In the genomic region with DNA sequence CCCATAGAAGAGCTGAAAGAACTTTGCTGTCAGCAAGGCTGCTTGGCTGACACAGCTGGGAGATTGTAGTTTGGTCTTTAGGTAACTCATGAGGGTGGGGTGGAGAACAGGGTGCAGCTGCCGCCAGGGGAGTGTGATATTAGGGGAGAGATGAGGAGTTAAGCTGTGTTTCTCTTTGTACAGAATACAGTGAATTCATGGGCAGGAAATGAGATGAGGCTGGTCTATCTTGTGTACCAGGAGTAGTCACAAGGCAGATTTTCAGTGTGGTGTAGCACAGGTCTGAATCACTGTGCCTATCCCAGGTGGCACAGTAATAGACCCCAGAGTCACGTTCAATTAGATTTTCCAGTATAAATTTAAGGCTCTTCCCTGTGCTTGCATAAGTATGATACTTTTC, we compare ENCODE assay signal across 25 cellular contexts.
DNase-seq lines count a peak whose midpoint lies in the region; ATAC-seq and TF ChIP-seq lines count a peak whose summit lies in the region.
"Had no signal": no experiment of that assay in that cellular context is flagged by ENCODE, and none has a peak within 500 bp of the region (broad histone marks: within the 10 kb centered on the region; RNA-seq: fewer than 3 reads in every experiment).

No MANE protein-coding gene starts in this region.

- H3K9me3 Mint-ChIP-seq in activated T-cell treated with anti-CD3 and anti-CD28 coated beads, Interleukin-2, amount 50 U/mL, for 72 hours, result no peaks in the 10 kb centered on the region
- no peaks in the 10 kb centered on the region for H3K9me3 Mint-ChIP-seq in activated CD8-positive, alpha-beta T cell treated with anti-CD3 and anti-CD28 coated beads for 36 hours
- peaks cover 7% of the 10 kb centered on the region for H3K9me3 Mint-ChIP-seq in glutamatergic neuron (ENCODE audit: unreplicated experiment)
- no peaks in the 10 kb centered on the region for H3K9me3 Mint-ChIP-seq in stimulated activated naive CD8-positive, alpha-beta T cell treated with anti-CD3 and anti-CD28 coated beads, Interleukin-15, amount 100 ng/mL, for 72 hours
- H3K9me3 Mint-ChIP-seq: H9, naive B cell had no signal

- H3K27ac Mint-ChIP-seq in activated T-cell treated with anti-CD3 and anti-CD28 coated beads, Interleukin-2, amount 50 U/mL, for 72 hours, result peak overlapping the region; percentile 79
- H3K27ac Mint-ChIP-seq in activated CD8-positive, alpha-beta T cell treated with anti-CD3 and anti-CD28 coated beads for 36 hours, result peak overlapping the region; percentile 78
- H3K27ac Mint-ChIP-seq in glutamatergic neuron (ENCODE audit: unreplicated experiment), result peak overlapping the region; percentile 1
- H3K27ac Mint-ChIP-seq in stimulated activated naive CD8-positive, alpha-beta T cell treated with anti-CD3 and anti-CD28 coated beads, Interleukin-15, amount 100 ng/mL, for 72 hours, result no peak overlapping the region

- DNase-seq in activated T-cell treated with anti-CD3 and anti-CD28 coated beads, Interleukin-2, amount 50 U/mL, for 72 hours, result no peak
- DNase-seq in activated T-cell treated with anti-CD3 and anti-CD28 coated beads for 4 hours (no peak), glutamatergic neuron (no peak), posterior vena cava (ENCODE audit: low spot score) (no peak), NOMO-1 (lab: John Stamatoyannopoulos, UW; ENCODE audit: unreplicated experiment in 2 of 2) (no peak), HUDEP-2 (lab: John Stamatoyannopoulos, UW; ENCODE audit: unreplicated experiment in 76 of 76) (no peak)
- DNase-seq in activated CD8-positive, alpha-beta T cell treated with anti-CD3 and anti-CD28 coated beads for 36 hours, result no peak
- DNase-seq in stimulated activated naive CD8-positive, alpha-beta T cell treated with anti-CD3 and anti-CD28 coated beads, Interleukin-15, amount 100 ng/mL, for 72 hours, result no peak
- DNase-seq: activated effector memory CD4-positive, alpha-beta T cell treated with Interleukin-2 at 50 U/mL for 16 hours; body of pancreas; Calu3; DND-41; H9; hippocampal formation; left ventricle myocardium inferior; MM.1S; naive B cell; NCI-H1417; NCI-H2081 treated with DMSO at 0.1 percent for 48 hours; NCI-H226; Peyer's patch; SHP77 treated with DMSO at 0.1 percent for 48 hours; stimulated activated CD4-positive, alpha-beta T cell treated with anti-CD3 and anti-CD28 coated beads, Interleukin-2, amount 100 ng/mL, for 24 hours; upper lobe of right lung had no signal

- peaks cover 53% of the 10 kb centered on the region for H3K4me1 Mint-ChIP-seq in activated T-cell treated with anti-CD3 and anti-CD28 coated beads, Interleukin-2, amount 50 U/mL, for 72 hours (ENCODE audit: low read depth)
- H3K4me1 Mint-ChIP-seq in activated CD8-positive, alpha-beta T cell treated with anti-CD3 and anti-CD28 coated beads for 36 hours (ENCODE audit: low read depth), result peaks cover 45% of the 10 kb centered on the region
- peaks cover 4% of the 10 kb centered on the region for H3K4me1 Mint-ChIP-seq in glutamatergic neuron (ENCODE audit: low read depth, unreplicated experiment)
- H3K4me1 Mint-ChIP-seq in stimulated activated naive CD8-positive, alpha-beta T cell treated with anti-CD3 and anti-CD28 coated beads, Interleukin-15, amount 100 ng/mL, for 72 hours, result peaks cover 56% of the 10 kb centered on the region

- CTCF ChIA-PET in activated CD8-positive, alpha-beta T cell treated with anti-CD3 and anti-CD28 coated beads for 36 hours (lab: Charles Lee), result interaction anchor here (1.0 to 5.9 kb wide), 13 partner anchors 10 to 223 kb away, joined by 3 to 52 read pairs (median 6); no protein-coding TSS in a partner anchor

- H3K27me3 Mint-ChIP-seq in activated T-cell treated with anti-CD3 and anti-CD28 coated beads, Interleukin-2, amount 50 U/mL, for 72 hours (ENCODE audit: low read depth), result no peaks in the 10 kb centered on the region
- no peaks in the 10 kb centered on the region for H3K27me3 Mint-ChIP-seq in activated CD8-positive, alpha-beta T cell treated with anti-CD3 and anti-CD28 coated beads for 36 hours
- H3K27me3 Mint-ChIP-seq in glutamatergic neuron (ENCODE audit: unreplicated experiment), result no peaks in the 10 kb centered on the region
- no peaks in the 10 kb centered on the region for H3K27me3 Mint-ChIP-seq in stimulated activated naive CD8-positive, alpha-beta T cell treated with anti-CD3 and anti-CD28 coated beads, Interleukin-15, amount 100 ng/mL, for 72 hours

- POLR2A ChIA-PET in activated CD8-positive, alpha-beta T cell treated with anti-CD3 and anti-CD28 coated beads for 36 hours (lab: Charles Lee), result interaction anchor here (0.5 to 0.9 kb wide), 2 partner anchors 9 to 100 kb away, joined by 3 read pairs; no protein-coding TSS in a partner anchor

- peak; percentile 67 to 68 for ATAC-seq in activated T-cell treated with anti-CD3 and anti-CD28 coated beads, Interleukin-2, amount 50 U/mL, for 72 hours (replicated peaks in 1 of 2)
- peak; percentile 60 for ATAC-seq in activated CD8-positive, alpha-beta T cell treated with anti-CD3 and anti-CD28 coated beads for 36 hours
- ATAC-seq in stimulated activated naive CD8-positive, alpha-beta T cell treated with anti-CD3 and anti-CD28 coated beads, Interleukin-15, amount 100 ng/mL, for 72 hours, result peak; percentile 76
- ATAC-seq: body of pancreas, gastroesophageal sphincter had no signal

- H3K4me3 Mint-ChIP-seq in activated T-cell treated with anti-CD3 and anti-CD28 coated beads, Interleukin-2, amount 50 U/mL, for 72 hours, result peak overlapping the region; percentile 47 to 72
- peak overlapping the region; percentile 64 for H3K4me3 Mint-ChIP-seq in activated CD8-positive, alpha-beta T cell treated with anti-CD3 and anti-CD28 coated beads for 36 hours
- no peak overlapping the region for H3K4me3 Mint-ChIP-seq in glutamatergic neuron (ENCODE audit: unreplicated experiment)
- H3K4me3 Mint-ChIP-seq in stimulated activated naive CD8-positive, alpha-beta T cell treated with anti-CD3 and anti-CD28 coated beads, Interleukin-15, amount 100 ng/mL, for 72 hours, result no peak overlapping the region
- H3K4me3 Mint-ChIP-seq: H9, naive B cell had no signal

- no peaks in the 10 kb centered on the region for H3K36me3 Mint-ChIP-seq in activated T-cell treated with anti-CD3 and anti-CD28 coated beads, Interleukin-2, amount 50 U/mL, for 72 hours (ENCODE audit: insufficient read depth in 2 of 2)
- peaks cover 2% of the 10 kb centered on the region for H3K36me3 Mint-ChIP-seq in activated CD8-positive, alpha-beta T cell treated with anti-CD3 and anti-CD28 coated beads for 36 hours (ENCODE audit: low read depth)
- no peaks in the 10 kb centered on the region for H3K36me3 Mint-ChIP-seq in glutamatergic neuron (ENCODE audit: unreplicated experiment)
- H3K36me3 Mint-ChIP-seq: naive B cell had no signal

- intact Hi-C loops in activated CD8-positive, alpha-beta T cell treated with anti-CD3 and anti-CD28 coated beads for 36 hours (cut with micrococcal nuclease), result no loop called here
- intact Hi-C loops in posterior vena cava (cut with DNase I), result no loop called here

- TF ChIP-seq CTCF in activated CD8-positive, alpha-beta T cell treated with anti-CD3 and anti-CD28 coated beads for 36 hours (IDR thresholded peaks at IDR 0.05), result no peak
- no peak for TF ChIP-seq CTCF in glutamatergic neuron (IDR thresholded peaks at IDR 0.05; ENCODE audit: partially characterized antibody, unreplicated experiment)

Comparison
In these comparisons a context has a peak if more than half of its experiments do, and no peak if none do; other contexts are left out.
1. H3K27ac Mint-ChIP-seq: peak in activated T-cell treated with anti-CD3 and anti-CD28 coated beads, Interleukin-2, amount 50 U/mL, for 72 hours (single experiment), activated CD8-positive, alpha-beta T cell treated with anti-CD3 and anti-CD28 coated beads for 36 hours (single experiment) and glutamatergic neuron (single experiment); none in stimulated activated naive CD8-positive, alpha-beta T cell treated with anti-CD3 and anti-CD28 coated beads, Interleukin-15, amount 100 ng/mL, for 72 hours (0 of 2).
2. H3K4me3 Mint-ChIP-seq: peak in activated T-cell treated with anti-CD3 and anti-CD28 coated beads, Interleukin-2, amount 50 U/mL, for 72 hours (2 of 2) and activated CD8-positive, alpha-beta T cell treated with anti-CD3 and anti-CD28 coated beads for 36 hours (single experiment); none in glutamatergic neuron (single experiment) and stimulated activated naive CD8-positive, alpha-beta T cell treated with anti-CD3 and anti-CD28 coated beads, Interleukin-15, amount 100 ng/mL, for 72 hours (0 of 2).
3. Peak in every context shown above with its lines, with median percentiles within 50 percentile points of each other: ATAC-seq.